ENCODE assay signal across 21 cellular contexts in genomic region chr2:595141-595805, GRCh38.
"Had no signal": no experiment of that assay in that cellular context is flagged by ENCODE, and none has a peak within 500 bp of the region (broad histone marks: within the 10 kb centered on the region; RNA-seq: fewer than 3 reads in every experiment).

No MANE protein-coding gene starts in this region.

- H3K27ac ChIP-seq: SJSA1 had no signal

- DNase-seq: Karpas-422, KG1, MG63, NCI-H1092, NCI-H1105 treated with DMSO at 0.1 percent for 48 hours, NCI-H1417 treated with DMSO at 0.1 percent for 48 hours, NCI-H146, NCI-H1694 treated with DMSO at 0.1 percent for 48 hours, NCI-H2029, NCI-H2081 treated with DMSO at 0.1 percent for 48 hours, NCI-H2171, NCI-H226, NCI-H446, NCI-H510A, NCI-H524 treated with DMSO at 0.1 percent for 48 hours, NCI-H69, NCI-H774, Right ventricle myocardium superior, SIG-M5 had no signal

- H3K9me3 ChIP-seq: MG63, SJSA1 had no signal

- H3K4me3 ChIP-seq: MG63, SJSA1 had no signal

- FAIRE-seq: RCC 7860 had no signal

- H3K27me3 ChIP-seq: MG63 had no signal

- H3K36me3 ChIP-seq: MG63, SJSA1 had no signal
